Comparison of ENCODE assay signal across 6 cellular contexts in genomic region chr19:18278521-18279265, GRCh38. TPM values are rescaled to one million over a fixed set of nuclear protein-coding genes. Genes with fewer than 3 reads are reported as not detected.
DNase-seq lines count a peak whose midpoint lies in the region; ATAC-seq and TF ChIP-seq lines count a peak whose summit lies in the region.

No MANE protein-coding gene starts in this region.

- H3K9me2 ChIP-seq in HCT116 (ENCODE audit: insufficient read depth): no peaks in the 10 kb centered on the region

- no TSS peak for BruUV-seq in HCT116 (replicated peaks; lab: Mats Ljungman, UMichigan)

- RAD21 ChIA-PET in HCT116 (lab: Charles Lee; ENCODE audit: low non-redundant PET in 1 of 2, low total read pairs in 2 of 2, uncharacterized antibody in 2 of 2, unreplicated experiment in 2 of 2): interaction anchor here (0.9 to 1.7 kb wide), 6 partner anchors 14 to 70 kb away, joined by 3 to 6 read pairs (median 4); partner anchors contain the start of gene LSM4 (in 1 of the 2)

- H3K9ac ChIP-seq in HCT116 (ENCODE audit: low read length): peak overlapping the region; percentile 98

- no peak; the same call in 1 of the 2 replicates for TF ChIP-seq RAD21 in HCT116 (IDR thresholded peaks at IDR 0.05; ENCODE audit: low read depth)

- ATAC-seq in HCT116: no peak
- ATAC-seq in left lung: no peak

- 0 out of 4 replicates have a peak, but pooled peaks cover 0 to 4% of the 10 kb centered on the region in 2 experiments for H3K36me3 ChIP-seq in HCT116 (ENCODE audit: control insufficient read depth in 1 of 2, insufficient read depth in 2 of 2, low read length in 2 of 2)
- H3K36me3 ChIP-seq in left lung: peaks cover 0 to 22% of the 10 kb centered on the region in 2 donors

- TF ChIP-seq CTCF in HCT116 (IDR thresholded peaks at IDR 0.05 in 2 of 3, conservative IDR thresholded peaks at IDR 0.05 in 1 of 3; ENCODE audit: borderline replicate concordance in 1 of 3, insufficient read depth in 1 of 3, low read depth in 2 of 3, low read length in 2 of 3) (peak in 2 of 3 experiments; percentile 44 to 61; a peak in 4 of 6 replicates), left lung (IDR thresholded peaks at IDR 0.05) (no peak)

- DNase-seq in HCT116 (ENCODE audit: low read depth, low spot score) (no peak), left lung (no peak), NCI-H187 (lab: John Stamatoyannopoulos, UW) (no peak), pons (ENCODE audit: low spot score) (no peak), HuH-7 (ENCODE audit: low spot score) (no peak)
- peak; percentile 69 to 73 for DNase-seq in activated T-cell treated with anti-CD3 and anti-CD28 coated beads, Interleukin-2, amount 50 U/mL, for 48 hours

- no peaks in the 10 kb centered on the region for H4K20me1 ChIP-seq in HCT116 (ENCODE audit: insufficient read depth)

- H3K27me3 ChIP-seq in HCT116 (ENCODE audit: insufficient read depth, low read length) (no peaks in the 10 kb centered on the region), left lung (no peaks in the 10 kb centered on the region)

- peaks cover 31% of the 10 kb centered on the region for H3K79me2 ChIP-seq in HCT116 (ENCODE audit: insufficient read depth, low read length)

- H3K9me3 ChIP-seq in HCT116 (ENCODE audit: control insufficient read depth in 1 of 2, insufficient read depth in 1 of 2, low read depth in 1 of 2, low read length in 2 of 2): no peaks in the 10 kb centered on the region
- no peaks in the 10 kb centered on the region for H3K9me3 ChIP-seq in left lung

- TF ChIP-seq POLR2A in HCT116 (IDR thresholded peaks at IDR 0.05; ENCODE audit: borderline replicate concordance, extremely low read depth, insufficient read depth, insufficient read length): no peak

- H3K4me2 ChIP-seq in HCT116 (ENCODE audit: low read length): peak overlapping the region; percentile 99

- peak overlapping the region; percentile 100 for H3K27ac ChIP-seq in HCT116 (ENCODE audit: low read depth, low read length)
- H3K27ac ChIP-seq in left lung: peak overlapping the region; percentile 100

- H3K4me3 ChIP-seq in HCT116 (replicated peaks in 1 of 2; ENCODE audit: low read depth in 1 of 2, low read length in 2 of 2) (peak overlapping the region; percentile 76 to 89), left lung (peak overlapping the region; percentile 89 to 94)

- CTCF ChIA-PET in HCT116 (lab: Charles Lee): interaction anchor here (0.6 to 5.7 kb wide), 21 partner anchors 9 to 165 kb away, joined by 3 to 76 read pairs (median 5); partner anchors contain the start of genes LSM4 and RAB3A

- intact Hi-C loops in HCT116 (cut with micrococcal nuclease): loop anchor here (1.0 to 5.0 kb wide), 4 partner anchors 45 to 132 kb away; partner anchors contain the start of genes LSM4 and PGPEP1
- intact Hi-C loops in left lung (cut with DNase I): loop anchor here in 1 of 2 donors (2.0 kb wide), 1 partner anchor 46 kb away; no protein-coding TSS in a partner anchor

- H3K4me1 ChIP-seq in HCT116 (ENCODE audit: control insufficient read depth in 1 of 2, insufficient read depth in 2 of 2, low read length in 2 of 2): peaks cover 56 to 72% of the 10 kb centered on the region in 2 experiments
- peaks cover 37 to 64% of the 10 kb centered on the region in 2 donors for H3K4me1 ChIP-seq in left lung

- POLR2A ChIA-PET in HCT116 (lab: Charles Lee): interaction anchor here (0.8 to 5.3 kb wide), 22 partner anchors 10 to 137 kb away, joined by 3 to 138 read pairs (median 15); partner anchors contain the start of genes GDF15, LSM4, MPV17L2 and RAB3A

- no peak overlapping the region for H2AFZ ChIP-seq in HCT116 (ENCODE audit: low read depth, low read length, poor library complexity, severe bottlenecking)

TF ChIP-seq in HCT116, 20 proteins besides CTCF, POLR2A, EP300 and RAD21:
- no peak for TF ChIP-seq SRF (IDR thresholded peaks at IDR 0.05; ENCODE audit: low read depth)
- TF ChIP-seq ZFX (IDR thresholded peaks at IDR 0.05): no peak
- TF ChIP-seq, protein P1, sequence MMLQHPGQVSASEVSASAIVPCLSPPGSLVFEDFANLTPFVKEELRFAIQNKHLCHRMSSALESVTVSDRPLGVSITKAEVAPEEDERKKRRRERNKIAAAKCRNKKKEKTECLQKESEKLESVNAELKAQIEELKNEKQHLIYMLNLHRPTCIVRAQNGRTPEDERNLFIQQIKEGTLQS (IDR thresholded peaks at IDR 0.05): no peak
- TF ChIP-seq, protein P2, sequence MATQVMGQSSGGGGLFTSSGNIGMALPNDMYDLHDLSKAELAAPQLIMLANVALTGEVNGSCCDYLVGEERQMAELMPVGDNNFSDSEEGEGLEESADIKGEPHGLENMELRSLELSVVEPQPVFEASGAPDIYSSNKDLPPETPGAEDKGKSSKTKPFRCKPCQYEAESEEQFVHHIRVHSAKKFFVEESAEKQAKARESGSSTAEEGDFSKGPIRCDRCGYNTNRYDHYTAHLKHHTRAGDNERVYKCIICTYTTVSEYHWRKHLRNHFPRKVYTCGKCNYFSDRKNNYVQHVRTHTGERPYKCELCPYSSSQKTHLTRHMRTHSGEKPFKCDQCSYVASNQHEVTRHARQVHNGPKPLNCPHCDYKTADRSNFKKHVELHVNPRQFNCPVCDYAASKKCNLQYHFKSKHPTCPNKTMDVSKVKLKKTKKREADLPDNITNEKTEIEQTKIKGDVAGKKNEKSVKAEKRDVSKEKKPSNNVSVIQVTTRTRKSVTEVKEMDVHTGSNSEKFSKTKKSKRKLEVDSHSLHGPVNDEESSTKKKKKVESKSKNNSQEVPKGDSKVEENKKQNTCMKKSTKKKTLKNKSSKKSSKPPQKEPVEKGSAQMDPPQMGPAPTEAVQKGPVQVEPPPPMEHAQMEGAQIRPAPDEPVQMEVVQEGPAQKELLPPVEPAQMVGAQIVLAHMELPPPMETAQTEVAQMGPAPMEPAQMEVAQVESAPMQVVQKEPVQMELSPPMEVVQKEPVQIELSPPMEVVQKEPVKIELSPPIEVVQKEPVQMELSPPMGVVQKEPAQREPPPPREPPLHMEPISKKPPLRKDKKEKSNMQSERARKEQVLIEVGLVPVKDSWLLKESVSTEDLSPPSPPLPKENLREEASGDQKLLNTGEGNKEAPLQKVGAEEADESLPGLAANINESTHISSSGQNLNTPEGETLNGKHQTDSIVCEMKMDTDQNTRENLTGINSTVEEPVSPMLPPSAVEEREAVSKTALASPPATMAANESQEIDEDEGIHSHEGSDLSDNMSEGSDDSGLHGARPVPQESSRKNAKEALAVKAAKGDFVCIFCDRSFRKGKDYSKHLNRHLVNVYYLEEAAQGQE (IDR thresholded peaks at IDR 0.05; ENCODE audit: low read depth): no peak
- no peak for TF ChIP-seq FOSL1 (IDR thresholded peaks at IDR 0.05; ENCODE audit: low read depth)
- no peak for TF ChIP-seq EZH2phosphoT487 (IDR thresholded peaks at IDR 0.05; ENCODE audit: borderline replicate concordance)
- no peak for TF ChIP-seq EZH2 (IDR thresholded peaks at IDR 0.05)
- TF ChIP-seq CBX3 (IDR thresholded peaks at IDR 0.05; ENCODE audit: low read depth): no peak
- no peak for TF ChIP-seq SIN3A (IDR thresholded peaks at IDR 0.05; ENCODE audit: low read depth)
- no peak for TF ChIP-seq ZBTB33 (IDR thresholded peaks at IDR 0.05; ENCODE audit: extremely low read depth, insufficient replicate concordance, low read length)

RNA-seq across cellular contexts. Expression of gene JUND, which starts 2.7 kb away (rescaled TPM):
- total RNA-seq in HCT116 (2021; ENCODE audit: unreplicated experiment): 221 TPM
- polyA plus RNA-seq in HCT116 (2012): 179 and 285 TPM in 2 replicates
- total RNA-seq in left lung: 100 to 1,000 TPM; 179 to 232 TPM

RNA-seq across cellular contexts. Expression of gene IQCN, which starts 4.4 kb away (rescaled TPM):
- 4.8 TPM for total RNA-seq in HCT116 (2021; ENCODE audit: unreplicated experiment)
- polyA plus RNA-seq in HCT116 (2012): 1.9 and 2.7 TPM in 2 replicates
- total RNA-seq in left lung: 1 to 10 TPM; 3.0 to 5.8 TPM

RNA-seq across cellular contexts. Expression of gene LSM4, which starts 44.2 kb away (rescaled TPM):
- total RNA-seq in HCT116 (2021; ENCODE audit: unreplicated experiment): 400 TPM
- 263 and 315 TPM in 2 replicates for polyA plus RNA-seq in HCT116 (2012)
- total RNA-seq in left lung: 100 to 1,000 TPM in 1 of 2 donors, 10 to 100 TPM in 1; 87.8 to 121 TPM

RNA-seq across cellular contexts. Expression of gene PDE4C, which starts 52.5 kb away (rescaled TPM):
- total RNA-seq in HCT116 (2021; ENCODE audit: unreplicated experiment) (1.5 TPM), left lung (10 to 100 TPM in 1 of 2 donors, 1 to 10 TPM in 1; 3.7 to 11.3 TPM)
- 0.46 and 0.52 TPM in 2 replicates for polyA plus RNA-seq in HCT116 (2012)

Comparison
In these comparisons a context has a peak if more than half of its experiments do, and no peak if none do; other contexts are left out.
1. DNase-seq: peak in activated T-cell treated with anti-CD3 and anti-CD28 coated beads, Interleukin-2, amount 50 U/mL, for 48 hours (2 of 2); none in HCT116 (single experiment), left lung (0 of 2), NCI-H187 (0 of 2), pons (single experiment) and HuH-7 (single experiment).
2. CTCF ChIP-seq: peak in HCT116 (2 of 3); none in left lung (0 of 2).